In genomic region chr15:67105065-67105951, GRCh38 we compare ENCODE assay signal across 8 cellular contexts. TPM values are rescaled to one million over a fixed set of nuclear protein-coding genes. Genes with fewer than 3 reads are reported as not detected.
A peak's percentile ranks its signal among the peaks of the same experiment; 100 is the strongest.
DNase-seq lines count a peak whose midpoint lies in the region; ATAC-seq and TF ChIP-seq lines count a peak whose summit lies in the region.

No MANE protein-coding gene starts in this region.

- H3K4me1 ChIP-seq in lower lobe of right lung (peaks cover 84% of the 10 kb centered on the region), urinary bladder (ENCODE audit: insufficient read depth) (peaks cover 5% of the 10 kb centered on the region)

- TF ChIP-seq CTCF in brain microvascular endothelial cell (IDR thresholded peaks at IDR 0.05; ENCODE audit: low read depth, low read length, missing control alignments) (peak; percentile 33), lower lobe of right lung (IDR thresholded peaks at IDR 0.05) (no peak)

- intact Hi-C loops in lower lobe of right lung (cut with DNase I) = no loop called here

- no peaks in the 10 kb centered on the region for H3K9me3 Mint-ChIP-seq in activated T-cell treated with anti-CD3 and anti-CD28 coated beads, Interleukin-2, amount 50 U/mL, for 72 hours

- H3K27me3 ChIP-seq in brain microvascular endothelial cell (replicated peaks) = no peaks in the 10 kb centered on the region
- no peaks in the 10 kb centered on the region for H3K27me3 ChIP-seq in lower lobe of right lung (ENCODE audit: low read depth)

- ATAC-seq in activated T-cell treated with anti-CD3 and anti-CD28 coated beads, Interleukin-2, amount 50 U/mL, for 72 hours (replicated peaks in 1 of 2) = no peak
- ATAC-seq in lower lobe of right lung = peak; percentile 41 to 65
- no peak for ATAC-seq in HG02642 (IDR thresholded peaks at IDR 0.05; ENCODE audit: poor library complexity, unreplicated experiment)
- no peak for ATAC-seq in HG02870 (IDR thresholded peaks at IDR 0.05; ENCODE audit: unreplicated experiment)

- WGBS in urinary bladder = 42% methylated on average over 11 of the region's 11 CpGs

- H3K36me3 ChIP-seq in brain microvascular endothelial cell (replicated peaks) (peaks cover 48% of the 10 kb centered on the region), lower lobe of right lung (no peaks in the 10 kb centered on the region), urinary bladder (ENCODE audit: insufficient read depth) (no peaks in the 10 kb centered on the region)

- no peak for DNase-seq in activated T-cell treated with anti-CD3 and anti-CD28 coated beads, Interleukin-2, amount 50 U/mL, for 72 hours
- no peak for DNase-seq in activated T-cell treated with anti-CD3 and anti-CD28 coated beads, Interleukin-2, amount 50 U/mL, for 1 hour
- DNase-seq in brain microvascular endothelial cell (peak; percentile 94), lower lobe of right lung (no peak), middle frontal gyrus (ENCODE audit: extremely low spot score, low spot score) (no peak)

- H3K4me3 Mint-ChIP-seq in activated T-cell treated with anti-CD3 and anti-CD28 coated beads, Interleukin-2, amount 50 U/mL, for 72 hours = peak overlapping the region; percentile 26 to 42

- in situ Hi-C loops in brain microvascular endothelial cell (cut with HindIII; ENCODE audit: low pct_ligation_motif_present, low sequenced_read_pairs) = no loop called here

- peaks cover 4% of the 10 kb centered on the region for H3K4me1 Mint-ChIP-seq in activated T-cell treated with anti-CD3 and anti-CD28 coated beads, Interleukin-2, amount 50 U/mL, for 72 hours (ENCODE audit: low read depth)

- H3K27ac ChIP-seq in brain microvascular endothelial cell = peak overlapping the region; percentile 99
- H3K27ac ChIP-seq in lower lobe of right lung = peak overlapping the region; percentile 66
- peak overlapping the region; percentile 70 for H3K27ac ChIP-seq in urinary bladder (ENCODE audit: low read depth)

- H3K36me3 Mint-ChIP-seq in activated T-cell treated with anti-CD3 and anti-CD28 coated beads, Interleukin-2, amount 50 U/mL, for 72 hours (ENCODE audit: insufficient read depth in 2 of 2) = peaks cover 4 to 5% of the 10 kb centered on the region in 2 donors

- no peaks in the 10 kb centered on the region for H3K27me3 Mint-ChIP-seq in activated T-cell treated with anti-CD3 and anti-CD28 coated beads, Interleukin-2, amount 50 U/mL, for 72 hours (ENCODE audit: low read depth)

- no peak overlapping the region for H3K4me3 ChIP-seq in brain microvascular endothelial cell (ENCODE audit: low read depth, low read length)
- no peak overlapping the region for H3K4me3 ChIP-seq in lower lobe of right lung
- no peak overlapping the region for H3K4me3 ChIP-seq in urinary bladder (ENCODE audit: low read depth, low read length)

- no peak overlapping the region for H3K27ac Mint-ChIP-seq in activated T-cell treated with anti-CD3 and anti-CD28 coated beads, Interleukin-2, amount 50 U/mL, for 72 hours

- H3K9me3 ChIP-seq in lower lobe of right lung = no peaks in the 10 kb centered on the region

RNA-seq across cellular contexts. Expression of gene SMAD3, which starts 39.9 kb away (rescaled TPM):
- total RNA-seq in activated T-cell treated with anti-CD3 and anti-CD28 coated beads, Interleukin-2, amount 50 U/mL, for 72 hours = 10 to 100 TPM; 47.4 to 68.9 TPM
- 25.7 TPM for total RNA-seq in lower lobe of right lung
- 31.2 TPM for total RNA-seq in urinary bladder
- 28.3 TPM for polyA plus RNA-seq in urinary bladder

Comparison
In these comparisons a context has a peak if more than half of its experiments do, and no peak if none do; other contexts are left out.
1. ATAC-seq: peak in lower lobe of right lung (2 of 2); none in activated T-cell treated with anti-CD3 and anti-CD28 coated beads, Interleukin-2, amount 50 U/mL, for 72 hours (0 of 2), HG02642 (single experiment) and HG02870 (single experiment).
2. Peak in every context shown above with its lines, with median percentiles within 50 percentile points of each other: H3K27ac ChIP-seq.